1 cellular context compared by ENCODE assay signal in the genomic region with DNA sequence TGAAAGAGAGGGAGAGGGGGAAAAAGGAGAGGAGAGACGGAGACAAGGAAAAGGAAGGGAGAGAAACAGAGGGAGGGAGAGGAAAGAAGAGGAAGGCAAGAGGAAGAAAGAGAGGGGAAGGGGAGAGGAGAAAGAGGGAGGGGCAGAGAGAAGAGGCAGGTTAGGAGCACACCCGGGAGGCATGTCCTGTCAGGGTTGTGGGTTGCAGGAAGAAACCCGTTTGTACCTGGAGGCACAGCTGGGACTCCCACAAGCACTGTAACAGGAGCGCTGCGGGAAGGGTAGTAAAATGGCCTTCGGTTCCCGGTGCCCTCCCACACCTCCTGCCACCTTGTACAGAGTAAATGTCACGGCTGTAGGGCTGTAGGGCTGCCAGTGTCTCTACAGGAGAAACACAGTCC.
TF ChIP-seq lines count a peak whose summit lies in the region.

No MANE protein-coding gene starts in this region.

TF ChIP-seq in GM23338, 12 proteins besides CTCF, POLR2A, EP300 and RAD21:
- TF ChIP-seq CREB1 (CRISPR knock-in tag; IDR thresholded peaks at IDR 0.05; ENCODE audit: low read depth) = no peak
- TF ChIP-seq, protein P1, sequence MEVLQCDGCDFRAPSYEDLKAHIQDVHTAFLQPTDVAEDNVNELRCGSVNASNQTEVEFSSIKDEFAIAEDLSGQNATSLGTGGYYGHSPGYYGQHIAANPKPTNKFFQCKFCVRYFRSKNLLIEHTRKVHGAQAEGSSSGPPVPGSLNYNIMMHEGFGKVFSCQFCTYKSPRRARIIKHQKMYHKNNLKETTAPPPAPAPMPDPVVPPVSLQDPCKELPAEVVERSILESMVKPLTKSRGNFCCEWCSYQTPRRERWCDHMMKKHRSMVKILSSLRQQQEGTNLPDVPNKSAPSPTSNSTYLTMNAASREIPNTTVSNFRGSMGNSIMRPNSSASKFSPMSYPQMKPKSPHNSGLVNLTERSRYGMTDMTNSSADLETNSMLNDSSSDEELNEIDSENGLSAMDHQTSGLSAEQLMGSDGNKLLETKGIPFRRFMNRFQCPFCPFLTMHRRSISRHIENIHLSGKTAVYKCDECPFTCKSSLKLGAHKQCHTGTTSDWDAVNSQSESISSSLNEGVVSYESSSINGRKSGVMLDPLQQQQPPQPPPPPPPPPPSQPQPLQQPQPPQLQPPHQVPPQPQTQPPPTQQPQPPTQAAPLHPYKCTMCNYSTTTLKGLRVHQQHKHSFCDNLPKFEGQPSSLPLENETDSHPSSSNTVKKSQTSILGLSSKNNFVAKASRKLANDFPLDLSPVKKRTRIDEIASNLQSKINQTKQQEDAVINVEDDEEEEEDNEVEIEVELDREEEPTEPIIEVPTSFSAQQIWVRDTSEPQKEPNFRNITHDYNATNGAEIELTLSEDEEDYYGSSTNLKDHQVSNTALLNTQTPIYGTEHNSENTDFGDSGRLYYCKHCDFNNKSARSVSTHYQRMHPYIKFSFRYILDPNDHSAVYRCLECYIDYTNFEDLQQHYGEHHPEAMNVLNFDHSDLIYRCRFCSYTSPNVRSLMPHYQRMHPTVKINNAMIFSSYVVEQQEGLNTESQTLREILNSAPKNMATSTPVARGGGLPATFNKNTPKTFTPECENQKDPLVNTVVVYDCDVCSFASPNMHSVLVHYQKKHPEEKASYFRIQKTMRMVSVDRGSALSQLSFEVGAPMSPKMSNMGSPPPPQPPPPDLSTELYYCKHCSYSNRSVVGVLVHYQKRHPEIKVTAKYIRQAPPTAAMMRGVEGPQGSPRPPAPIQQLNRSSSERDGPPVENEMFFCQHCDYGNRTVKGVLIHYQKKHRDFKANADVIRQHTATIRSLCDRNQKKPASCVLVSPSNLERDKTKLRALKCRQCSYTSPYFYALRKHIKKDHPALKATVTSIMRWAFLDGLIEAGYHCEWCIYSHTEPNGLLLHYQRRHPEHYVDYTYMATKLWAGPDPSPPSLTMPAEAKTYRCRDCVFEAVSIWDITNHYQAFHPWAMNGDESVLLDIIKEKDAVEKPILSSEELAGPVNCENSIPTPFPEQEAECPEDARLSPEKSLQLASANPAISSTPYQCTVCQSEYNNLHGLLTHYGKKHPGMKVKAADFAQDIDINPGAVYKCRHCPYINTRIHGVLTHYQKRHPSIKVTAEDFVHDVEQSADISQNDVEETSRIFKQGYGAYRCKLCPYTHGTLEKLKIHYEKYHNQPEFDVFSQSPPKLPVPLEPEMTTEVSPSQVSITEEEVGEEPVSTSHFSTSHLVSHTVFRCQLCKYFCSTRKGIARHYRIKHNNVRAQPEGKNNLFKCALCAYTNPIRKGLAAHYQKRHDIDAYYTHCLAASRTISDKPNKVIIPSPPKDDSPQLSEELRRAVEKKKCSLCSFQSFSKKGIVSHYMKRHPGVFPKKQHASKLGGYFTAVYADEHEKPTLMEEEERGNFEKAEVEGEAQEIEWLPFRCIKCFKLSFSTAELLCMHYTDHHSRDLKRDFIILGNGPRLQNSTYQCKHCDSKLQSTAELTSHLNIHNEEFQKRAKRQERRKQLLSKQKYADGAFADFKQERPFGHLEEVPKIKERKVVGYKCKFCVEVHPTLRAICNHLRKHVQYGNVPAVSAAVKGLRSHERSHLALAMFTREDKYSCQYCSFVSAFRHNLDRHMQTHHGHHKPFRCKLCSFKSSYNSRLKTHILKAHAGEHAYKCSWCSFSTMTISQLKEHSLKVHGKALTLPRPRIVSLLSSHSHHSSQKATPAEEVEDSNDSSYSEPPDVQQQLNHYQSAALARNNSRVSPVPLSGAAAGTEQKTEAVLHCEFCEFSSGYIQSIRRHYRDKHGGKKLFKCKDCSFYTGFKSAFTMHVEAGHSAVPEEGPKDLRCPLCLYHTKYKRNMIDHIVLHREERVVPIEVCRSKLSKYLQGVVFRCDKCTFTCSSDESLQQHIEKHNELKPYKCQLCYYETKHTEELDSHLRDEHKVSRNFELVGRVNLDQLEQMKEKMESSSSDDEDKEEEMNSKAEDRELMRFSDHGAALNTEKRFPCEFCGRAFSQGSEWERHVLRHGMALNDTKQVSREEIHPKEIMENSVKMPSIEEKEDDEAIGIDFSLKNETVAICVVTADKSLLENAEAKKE (CRISPR knock-in tag; IDR thresholded peaks at IDR 0.05) = no peak
- no peak for TF ChIP-seq EZH2phosphoT487 (IDR thresholded peaks at IDR 0.05; ENCODE audit: unreplicated experiment)
- TF ChIP-seq ZNF331 (CRISPR knock-in tag; IDR thresholded peaks at IDR 0.05; ENCODE audit: low read depth) = no peak
- no peak for TF ChIP-seq NANOG (IDR thresholded peaks at IDR 0.05; ENCODE audit: borderline replicate concordance)
- TF ChIP-seq, protein P2, sequence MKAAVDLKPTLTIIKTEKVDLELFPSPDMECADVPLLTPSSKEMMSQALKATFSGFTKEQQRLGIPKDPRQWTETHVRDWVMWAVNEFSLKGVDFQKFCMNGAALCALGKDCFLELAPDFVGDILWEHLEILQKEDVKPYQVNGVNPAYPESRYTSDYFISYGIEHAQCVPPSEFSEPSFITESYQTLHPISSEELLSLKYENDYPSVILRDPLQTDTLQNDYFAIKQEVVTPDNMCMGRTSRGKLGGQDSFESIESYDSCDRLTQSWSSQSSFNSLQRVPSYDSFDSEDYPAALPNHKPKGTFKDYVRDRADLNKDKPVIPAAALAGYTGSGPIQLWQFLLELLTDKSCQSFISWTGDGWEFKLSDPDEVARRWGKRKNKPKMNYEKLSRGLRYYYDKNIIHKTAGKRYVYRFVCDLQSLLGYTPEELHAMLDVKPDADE (IDR thresholded peaks at IDR 0.05) = no peak
- TF ChIP-seq ZNF114 (CRISPR knock-in tag; IDR thresholded peaks at IDR 0.05) = no peak
- TF ChIP-seq, protein P3, sequence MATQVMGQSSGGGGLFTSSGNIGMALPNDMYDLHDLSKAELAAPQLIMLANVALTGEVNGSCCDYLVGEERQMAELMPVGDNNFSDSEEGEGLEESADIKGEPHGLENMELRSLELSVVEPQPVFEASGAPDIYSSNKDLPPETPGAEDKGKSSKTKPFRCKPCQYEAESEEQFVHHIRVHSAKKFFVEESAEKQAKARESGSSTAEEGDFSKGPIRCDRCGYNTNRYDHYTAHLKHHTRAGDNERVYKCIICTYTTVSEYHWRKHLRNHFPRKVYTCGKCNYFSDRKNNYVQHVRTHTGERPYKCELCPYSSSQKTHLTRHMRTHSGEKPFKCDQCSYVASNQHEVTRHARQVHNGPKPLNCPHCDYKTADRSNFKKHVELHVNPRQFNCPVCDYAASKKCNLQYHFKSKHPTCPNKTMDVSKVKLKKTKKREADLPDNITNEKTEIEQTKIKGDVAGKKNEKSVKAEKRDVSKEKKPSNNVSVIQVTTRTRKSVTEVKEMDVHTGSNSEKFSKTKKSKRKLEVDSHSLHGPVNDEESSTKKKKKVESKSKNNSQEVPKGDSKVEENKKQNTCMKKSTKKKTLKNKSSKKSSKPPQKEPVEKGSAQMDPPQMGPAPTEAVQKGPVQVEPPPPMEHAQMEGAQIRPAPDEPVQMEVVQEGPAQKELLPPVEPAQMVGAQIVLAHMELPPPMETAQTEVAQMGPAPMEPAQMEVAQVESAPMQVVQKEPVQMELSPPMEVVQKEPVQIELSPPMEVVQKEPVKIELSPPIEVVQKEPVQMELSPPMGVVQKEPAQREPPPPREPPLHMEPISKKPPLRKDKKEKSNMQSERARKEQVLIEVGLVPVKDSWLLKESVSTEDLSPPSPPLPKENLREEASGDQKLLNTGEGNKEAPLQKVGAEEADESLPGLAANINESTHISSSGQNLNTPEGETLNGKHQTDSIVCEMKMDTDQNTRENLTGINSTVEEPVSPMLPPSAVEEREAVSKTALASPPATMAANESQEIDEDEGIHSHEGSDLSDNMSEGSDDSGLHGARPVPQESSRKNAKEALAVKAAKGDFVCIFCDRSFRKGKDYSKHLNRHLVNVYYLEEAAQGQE (IDR thresholded peaks at IDR 0.05; ENCODE audit: unreplicated experiment) = no peak
- TF ChIP-seq STAT1 (IDR thresholded peaks at IDR 0.05; ENCODE audit: unreplicated experiment) = no peak
- TF ChIP-seq POLR2AphosphoS5 (IDR thresholded peaks at IDR 0.05; ENCODE audit: low read depth) = no peak
- TF ChIP-seq EZH2 (IDR thresholded peaks at IDR 0.05; ENCODE audit: low read depth, unreplicated experiment) = no peak
- no peak for TF ChIP-seq JUNB (IDR thresholded peaks at IDR 0.05; ENCODE audit: unreplicated experiment)
